14 cellular contexts compared by ENCODE assay signal in the genomic region with DNA sequence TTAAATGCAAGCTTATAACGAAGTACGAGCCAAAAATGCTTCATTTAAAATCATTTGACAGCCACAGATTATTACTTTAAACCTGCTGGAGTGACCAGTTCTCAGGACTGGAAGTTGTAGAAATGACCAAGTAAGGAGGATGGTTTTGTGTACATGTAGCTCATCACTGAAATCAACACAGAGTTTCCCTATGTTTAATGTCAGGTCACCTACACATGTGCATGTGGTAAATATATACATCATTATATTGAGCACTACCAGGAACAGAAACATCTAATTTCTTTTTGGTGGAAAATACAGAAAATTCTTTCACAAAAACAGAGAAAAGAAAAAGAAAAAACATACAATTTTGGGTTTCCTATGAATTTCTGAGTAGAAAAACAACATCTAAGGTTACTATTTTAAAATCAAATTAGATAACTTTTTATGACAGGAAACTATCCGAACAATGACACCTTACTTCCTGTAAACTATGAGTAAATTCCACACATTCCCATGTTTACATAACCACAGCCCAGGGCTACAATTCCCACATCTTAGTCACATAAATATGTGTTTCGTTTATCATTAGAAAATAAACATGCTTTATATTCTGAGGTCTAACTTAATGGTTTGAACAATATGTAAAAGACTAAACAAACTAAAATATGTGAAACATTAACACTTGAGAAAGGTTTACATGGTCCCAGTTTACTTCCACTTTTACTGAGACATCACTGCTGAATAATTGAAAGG.
A peak's percentile ranks its signal among the peaks of the same experiment; 100 is the strongest.
DNase-seq lines count a peak whose midpoint lies in the region; ATAC-seq and TF ChIP-seq lines count a peak whose summit lies in the region.
"Had no signal": no experiment of that assay in that cellular context is flagged by ENCODE, and none has a peak within 500 bp of the region (broad histone marks: within the 10 kb centered on the region; RNA-seq: fewer than 3 reads in every experiment).

No MANE protein-coding gene starts in this region.

- H3K36me3 ChIP-seq in neuronal stem cell (replicated peaks in 1 of 2; ENCODE audit: control insufficient read depth in 2 of 2, insufficient read depth in 2 of 2, low read length in 2 of 2) (no peaks in the 10 kb centered on the region), ascending aorta (no peaks in the 10 kb centered on the region)

- no peaks in the 10 kb centered on the region for H3K9me3 Mint-ChIP-seq in glutamatergic neuron (ENCODE audit: unreplicated experiment)

- no peaks in the 10 kb centered on the region for H3K36me3 Mint-ChIP-seq in glutamatergic neuron (ENCODE audit: unreplicated experiment)

- H3K27me3 ChIP-seq in neuronal stem cell (ENCODE audit: control insufficient read depth in 3 of 3, insufficient read depth in 3 of 3, low read depth in 1 of 3, low read length in 3 of 3) = no peaks in the 10 kb centered on the region
- no peaks in the 10 kb centered on the region for H3K27me3 ChIP-seq in ascending aorta

- H3K4me1 ChIP-seq in neuronal stem cell (ENCODE audit: control insufficient read depth in 2 of 2, insufficient read depth in 1 of 2, low read depth in 1 of 2, low read length in 2 of 2) (peaks cover 1 to 4% of the 10 kb centered on the region in 2 donors), ascending aorta (no peaks in the 10 kb centered on the region)

- no peak overlapping the region for H3K18ac ChIP-seq in neuronal stem cell (ENCODE audit: low read length)

- no peak overlapping the region for H2BK12ac ChIP-seq in neuronal stem cell (ENCODE audit: low read length)

- no peak overlapping the region for H3K27ac ChIP-seq in neuronal stem cell (replicated peaks; ENCODE audit: low read length)
- H3K27ac ChIP-seq in ascending aorta = no peak overlapping the region

- no peak overlapping the region for H2BK15ac ChIP-seq in neuronal stem cell (ENCODE audit: low read length)

- no peak overlapping the region for H3K4ac ChIP-seq in neuronal stem cell (ENCODE audit: low read length)

- no peak overlapping the region for H3K27ac Mint-ChIP-seq in glutamatergic neuron (ENCODE audit: unreplicated experiment)

- no peaks in the 10 kb centered on the region for H3K27me3 Mint-ChIP-seq in glutamatergic neuron (ENCODE audit: unreplicated experiment)

- WGBS in neuronal stem cell (ENCODE audit: extremely low coverage in 2 of 2, insufficient read length in 2 of 2, insufficient replicate concordance in 1 of 2), 2 donors = no CpG with 5 or more reads among the region's 4 CpGs

- no peak overlapping the region for H2AK5ac ChIP-seq in neuronal stem cell (ENCODE audit: low read depth, low read length)

- H3K79me1 ChIP-seq in neuronal stem cell (ENCODE audit: low read depth, low read length) = no peaks in the 10 kb centered on the region

- H3K4me3 Mint-ChIP-seq in glutamatergic neuron (ENCODE audit: unreplicated experiment) = no peak overlapping the region
- H3K4me3 Mint-ChIP-seq: activated CD8-positive, alpha-beta T cell treated with anti-CD3 and anti-CD28 coated beads, Interleukin-2, amount 10 ng/mL, durations not matched to agents 7 days and 5 days had no signal

- H3K9me3 ChIP-seq in neuronal stem cell (replicated peaks in 1 of 2; ENCODE audit: control insufficient read depth in 2 of 2, insufficient read depth in 1 of 2, low read depth in 1 of 2, low read length in 2 of 2) (no peaks in the 10 kb centered on the region), ascending aorta (no peaks in the 10 kb centered on the region)

- intact Hi-C loops in ascending aorta (cut with DNase I) = no loop called here

- peaks cover 11% of the 10 kb centered on the region for H3K4me1 Mint-ChIP-seq in glutamatergic neuron (ENCODE audit: low read depth, unreplicated experiment)

- H2AFZ ChIP-seq in neuronal stem cell (ENCODE audit: low read length) = peak overlapping the region; percentile 65

- no peak overlapping the region for H3K23ac ChIP-seq in neuronal stem cell (ENCODE audit: low read depth, low read length, poor library complexity)

- no peak overlapping the region for H4K8ac ChIP-seq in neuronal stem cell (ENCODE audit: low read depth, low read length)

- ATAC-seq in HG02852 (IDR thresholded peaks at IDR 0.05; ENCODE audit: unreplicated experiment) = no peak
- ATAC-seq: activated CD8-positive, alpha-beta T cell treated with anti-CD3 and anti-CD28 coated beads, Interleukin-2, amount 10 ng/mL, durations not matched to agents 7 days and 5 days; esophagus mucosa had no signal

- no peak overlapping the region for H3K4me2 ChIP-seq in neuronal stem cell (ENCODE audit: insufficient read depth, low read length, poor library complexity, severe bottlenecking)

- DNase-seq in Daoy (ENCODE audit: low read depth) = peak; percentile 62
- peak; percentile 52 for DNase-seq in NCI-H1048 (lab: John Stamatoyannopoulos, UW)
- DNase-seq in dermis blood vessel endothelial cell = peak; percentile 65
- no peak for DNase-seq in neuronal stem cell (ENCODE audit: low spot score)
- no peak for DNase-seq in glutamatergic neuron
- no peak for DNase-seq in ascending aorta (ENCODE audit: low spot score in 2 of 2)
- DNase-seq in pons (ENCODE audit: low spot score) = no peak
- DNase-seq: activated CD8-positive, alpha-beta T cell treated with anti-CD3 and anti-CD28 coated beads, Interleukin-2, amount 10 ng/mL, durations not matched to agents 7 days and 5 days; Karpas-422; NCI-H2227 treated with DMSO at 0.1 percent for 48 hours; nucleus accumbens; stimulated activated CD4-positive, alpha-beta T cell treated with anti-CD3 and anti-CD28 coated beads, Interleukin-4, amount 100 ng/mL, for 24 hours had no signal

- no peak overlapping the region for H4K91ac ChIP-seq in neuronal stem cell (ENCODE audit: low read depth, low read length, poor library complexity)

- TF ChIP-seq CTCF in glutamatergic neuron (IDR thresholded peaks at IDR 0.05; ENCODE audit: partially characterized antibody, unreplicated experiment) (no peak), ascending aorta (IDR thresholded peaks at IDR 0.05) (no peak)

- H3K4me3 ChIP-seq in neuronal stem cell (ENCODE audit: low read length in 2 of 2) (no peak overlapping the region), ascending aorta (no peak overlapping the region)

- no peak overlapping the region for H3K14ac ChIP-seq in neuronal stem cell (ENCODE audit: low read length)

- no peak overlapping the region for H2BK5ac ChIP-seq in neuronal stem cell (ENCODE audit: low read length)

- no peak overlapping the region for H2BK120ac ChIP-seq in neuronal stem cell (ENCODE audit: low read depth, low read length)

- H3K9ac ChIP-seq in neuronal stem cell (ENCODE audit: low read depth, low read length, poor library complexity) = no peak overlapping the region

Comparison
In these comparisons a context has a peak if more than half of its experiments do, and no peak if none do; other contexts are left out.
1. DNase-seq: peak in Daoy (single experiment), NCI-H1048 (single experiment) and dermis blood vessel endothelial cell (single experiment); none in neuronal stem cell (single experiment), glutamatergic neuron (single experiment), ascending aorta (0 of 2) and pons (single experiment).